2 cellular contexts compared by ENCODE assay signal in genomic region chr3:12898290-12898979, GRCh38.
TF ChIP-seq lines count a peak whose summit lies in the region.

No MANE protein-coding gene starts in this region.

TF ChIP-seq in HepG2, 621 proteins besides CTCF, POLR2A, EP300 and RAD21:
- TF ChIP-seq ZNF318 (CRISPR knock-in tag; IDR thresholded peaks at IDR 0.05) (no peak), ZNF205 (CRISPR knock-in tag; IDR thresholded peaks at IDR 0.05) (no peak), CSRNP2 (CRISPR knock-in tag; conservative IDR thresholded peaks at IDR 0.05; ENCODE audit: low read depth) (no peak), AHR (CRISPR knock-in tag; IDR thresholded peaks at IDR 0.05) (no peak), FOXA1 (IDR thresholded peaks at IDR 0.05) (no peak), FOXA1 (CRISPR knock-in tag; IDR thresholded peaks at IDR 0.05) (no peak), POLR2AphosphoS2 (IDR thresholded peaks at IDR 0.05; ENCODE audit: low read depth, low read length) (no peak)
- TF ChIP-seq, protein P1, sequence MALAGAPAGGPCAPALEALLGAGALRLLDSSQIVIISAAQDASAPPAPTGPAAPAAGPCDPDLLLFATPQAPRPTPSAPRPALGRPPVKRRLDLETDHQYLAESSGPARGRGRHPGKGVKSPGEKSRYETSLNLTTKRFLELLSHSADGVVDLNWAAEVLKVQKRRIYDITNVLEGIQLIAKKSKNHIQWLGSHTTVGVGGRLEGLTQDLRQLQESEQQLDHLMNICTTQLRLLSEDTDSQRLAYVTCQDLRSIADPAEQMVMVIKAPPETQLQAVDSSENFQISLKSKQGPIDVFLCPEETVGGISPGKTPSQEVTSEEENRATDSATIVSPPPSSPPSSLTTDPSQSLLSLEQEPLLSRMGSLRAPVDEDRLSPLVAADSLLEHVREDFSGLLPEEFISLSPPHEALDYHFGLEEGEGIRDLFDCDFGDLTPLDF (CRISPR knock-in tag; IDR thresholded peaks at IDR 0.05) = no peak
- TF ChIP-seq, protein P2, sequence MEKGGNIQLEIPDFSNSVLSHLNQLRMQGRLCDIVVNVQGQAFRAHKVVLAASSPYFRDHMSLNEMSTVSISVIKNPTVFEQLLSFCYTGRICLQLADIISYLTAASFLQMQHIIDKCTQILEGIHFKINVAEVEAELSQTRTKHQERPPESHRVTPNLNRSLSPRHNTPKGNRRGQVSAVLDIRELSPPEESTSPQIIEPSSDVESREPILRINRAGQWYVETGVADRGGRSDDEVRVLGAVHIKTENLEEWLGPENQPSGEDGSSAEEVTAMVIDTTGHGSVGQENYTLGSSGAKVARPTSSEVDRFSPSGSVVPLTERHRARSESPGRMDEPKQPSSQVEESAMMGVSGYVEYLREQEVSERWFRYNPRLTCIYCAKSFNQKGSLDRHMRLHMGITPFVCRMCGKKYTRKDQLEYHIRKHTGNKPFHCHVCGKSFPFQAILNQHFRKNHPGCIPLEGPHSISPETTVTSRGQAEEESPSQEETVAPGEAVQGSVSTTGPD (CRISPR knock-in tag; IDR thresholded peaks at IDR 0.05) = no peak

TF ChIP-seq in GM12878, 131 proteins besides CTCF, POLR2A, EP300 and RAD21:
- no peak for TF ChIP-seq BRCA1 (IDR thresholded peaks at IDR 0.05; ENCODE audit: low read depth, low read length)
- no peak for TF ChIP-seq ATF7 (IDR thresholded peaks at IDR 0.05; ENCODE audit: low read depth)
- TF ChIP-seq ZBTB4 (CRISPR knock-in tag; IDR thresholded peaks at IDR 0.05) = no peak
- TF ChIP-seq JUNB (IDR thresholded peaks at IDR 0.05) = no peak
- TF ChIP-seq MXI1 (IDR thresholded peaks at IDR 0.05; ENCODE audit: low read depth, low read length) = no peak
- TF ChIP-seq, protein P3, sequence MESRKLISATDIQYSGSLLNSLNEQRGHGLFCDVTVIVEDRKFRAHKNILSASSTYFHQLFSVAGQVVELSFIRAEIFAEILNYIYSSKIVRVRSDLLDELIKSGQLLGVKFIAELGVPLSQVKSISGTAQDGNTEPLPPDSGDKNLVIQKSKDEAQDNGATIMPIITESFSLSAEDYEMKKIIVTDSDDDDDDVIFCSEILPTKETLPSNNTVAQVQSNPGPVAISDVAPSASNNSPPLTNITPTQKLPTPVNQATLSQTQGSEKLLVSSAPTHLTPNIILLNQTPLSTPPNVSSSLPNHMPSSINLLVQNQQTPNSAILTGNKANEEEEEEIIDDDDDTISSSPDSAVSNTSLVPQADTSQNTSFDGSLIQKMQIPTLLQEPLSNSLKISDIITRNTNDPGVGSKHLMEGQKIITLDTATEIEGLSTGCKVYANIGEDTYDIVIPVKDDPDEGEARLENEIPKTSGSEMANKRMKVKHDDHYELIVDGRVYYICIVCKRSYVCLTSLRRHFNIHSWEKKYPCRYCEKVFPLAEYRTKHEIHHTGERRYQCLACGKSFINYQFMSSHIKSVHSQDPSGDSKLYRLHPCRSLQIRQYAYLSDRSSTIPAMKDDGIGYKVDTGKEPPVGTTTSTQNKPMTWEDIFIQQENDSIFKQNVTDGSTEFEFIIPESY (IDR thresholded peaks at IDR 0.05) = no peak
